In the genomic region with DNA sequence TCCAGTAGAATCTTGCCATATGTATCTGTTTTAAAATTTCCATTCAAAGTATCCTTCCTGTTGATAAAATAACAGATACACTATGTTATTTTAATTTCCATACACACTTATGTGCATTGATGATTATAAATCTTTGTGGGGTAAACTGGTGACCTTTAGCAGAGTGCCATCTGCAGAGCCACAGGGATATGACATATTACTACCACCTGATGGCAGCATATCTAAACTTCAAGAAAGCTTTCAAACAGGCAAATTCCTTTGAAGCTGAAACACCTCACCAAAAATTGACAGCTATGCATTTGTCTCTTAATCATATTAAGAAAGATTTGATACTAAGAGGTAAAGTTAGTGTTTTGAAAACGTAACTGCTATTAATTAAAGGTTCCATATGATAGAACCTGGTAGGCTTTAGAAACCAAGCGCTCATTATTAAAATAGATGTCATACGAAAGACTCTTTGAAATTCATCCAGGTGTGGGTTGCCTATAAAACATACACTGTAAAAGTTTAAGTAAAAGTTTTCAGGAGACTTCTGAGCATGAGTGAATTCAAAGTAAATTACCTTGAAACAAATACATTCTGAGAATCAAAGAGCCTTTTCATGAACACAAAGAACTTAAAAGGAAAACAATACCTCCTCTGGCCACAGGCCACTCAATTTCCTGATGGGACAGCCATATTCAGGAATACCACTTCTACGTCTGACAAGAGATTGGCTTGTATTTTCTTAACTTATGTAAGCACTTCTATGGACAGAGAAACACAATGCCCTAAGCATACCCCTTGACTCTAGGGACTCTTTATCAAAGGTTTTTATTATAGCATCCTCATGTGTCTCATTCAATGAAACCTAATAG, we compare ENCODE assay signal across 1 cellular context.
TF ChIP-seq lines count a peak whose summit lies in the region.

No MANE protein-coding gene starts in this region.

TF ChIP-seq in K562, 482 proteins besides CTCF, POLR2A, EP300 and RAD21 (continued from another document):
- TF ChIP-seq ZNF217 (CRISPR knock-in tag; IDR thresholded peaks at IDR 0.05) (no peak), RBM25 (IDR thresholded peaks at IDR 0.05; ENCODE audit: low read depth, low read length, severe bottlenecking) (no peak), RBM34 (IDR thresholded peaks at IDR 0.05; ENCODE audit: borderline replicate concordance, insufficient read depth, low read length) (no peak)
TF ChIP-seq in K562: peak in this region for 2.
